ENCODE assay signal across 1 cellular context in genomic region chr22:50621491-50621880, GRCh38.
TF ChIP-seq lines count a peak whose summit lies in the region.

No MANE protein-coding gene starts in this region.

TF ChIP-seq in K562, 482 proteins besides CTCF, POLR2A, EP300 and RAD21:
- TF ChIP-seq SMAD3 (CRISPR knock-in tag; conservative IDR thresholded peaks at IDR 0.05): no peak
- TF ChIP-seq SPI1 (IDR thresholded peaks at IDR 0.05; ENCODE audit: borderline replicate concordance, low read depth, low read length): peak; percentile 61; the same call in 1 of the 2 replicates
